ENCODE assay signal across 1 cellular context in the genomic region with DNA sequence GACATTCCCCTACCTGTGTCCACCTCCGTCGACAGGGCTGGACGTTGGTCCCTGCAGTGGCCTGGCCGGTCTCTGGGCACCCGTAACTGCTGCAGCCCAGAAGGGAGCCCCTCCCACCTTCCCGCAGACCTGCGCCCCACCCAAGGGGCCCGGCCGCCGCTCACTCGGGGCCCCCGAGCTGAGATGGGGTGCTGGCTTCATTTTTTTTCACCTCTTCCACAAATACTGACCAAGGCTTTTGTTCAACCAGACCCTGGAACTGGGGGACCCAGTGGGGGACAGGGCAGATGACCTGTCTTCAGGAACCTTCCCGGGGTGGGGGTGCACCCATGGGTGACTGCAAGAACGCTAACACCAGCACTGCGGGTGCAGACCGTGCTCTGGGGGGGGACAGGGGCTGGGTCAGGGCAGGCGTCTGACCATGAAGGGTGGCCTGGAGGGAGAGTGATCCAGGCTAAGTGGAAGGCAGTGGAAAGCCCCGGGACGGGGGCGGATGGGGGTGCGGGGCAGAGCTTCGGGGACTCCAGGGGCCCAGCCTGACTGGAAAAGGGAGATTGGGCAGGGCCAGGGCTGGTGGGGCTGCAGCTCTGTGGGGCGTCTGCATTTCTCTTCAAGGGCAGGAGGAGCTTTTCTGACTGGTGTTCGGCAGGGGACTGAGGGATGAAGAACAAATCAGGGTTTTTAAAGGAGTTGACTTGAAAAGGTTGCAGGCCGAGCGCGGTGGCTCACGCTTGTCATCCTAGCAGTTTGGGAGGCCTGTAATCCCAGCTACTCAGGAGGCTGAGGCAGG.
TF ChIP-seq lines count a peak whose summit lies in the region.

No MANE protein-coding gene starts in this region.

TF ChIP-seq in IMR-90, 13 proteins besides CTCF, POLR2A, EP300 and RAD21:
- TF ChIP-seq RCOR1 (IDR thresholded peaks at IDR 0.05; ENCODE audit: insufficient replicate concordance, low read length): no peak
